Comparison of ENCODE assay signal across 23 cellular contexts in genomic region chr16:23294260-23294659, GRCh38. TPM values are rescaled to one million over a fixed set of nuclear protein-coding genes. Genes with fewer than 3 reads are reported as not detected.
A peak's percentile ranks its signal among the peaks of the same experiment; 100 is the strongest.
DNase-seq lines count a peak whose midpoint lies in the region; ATAC-seq and TF ChIP-seq lines count a peak whose summit lies in the region.
"Had no signal": no experiment of that assay in that cellular context is flagged by ENCODE, and none has a peak within 500 bp of the region (broad histone marks: within the 10 kb centered on the region; RNA-seq: fewer than 3 reads in every experiment).

No MANE protein-coding gene starts in this region.

- H3K4me1 ChIP-seq in mammary epithelial cell (ENCODE audit: insufficient read depth, low read length) (peaks cover 4% of the 10 kb centered on the region), PC-9 (replicated peaks; ENCODE audit: insufficient read depth) (peaks cover 52% of the 10 kb centered on the region), transverse colon (peaks cover 0 to 43% (median 11%) of the 10 kb centered on the region in 4 donors)
- H3K4me1 ChIP-seq: A549, BE2C, HAP-1 had no signal

- H3K36me3 ChIP-seq in mammary epithelial cell (ENCODE audit: insufficient read depth, low read length) (no peaks in the 10 kb centered on the region), PC-9 (ENCODE audit: low read depth) (no peaks in the 10 kb centered on the region), transverse colon (no peaks in the 10 kb centered on the region)
- H3K36me3 ChIP-seq: BE2C; BLaER1 treated with 17β-estradiol and CSF1 and Interleukin-3, amounts not matched to agents 10 nM and 100 nM; HAP-1 had no signal

- no peak overlapping the region for H2AFZ ChIP-seq in mammary epithelial cell (ENCODE audit: low read depth, low read length)
- H2AFZ ChIP-seq in PC-9, result no peak overlapping the region
- H2AFZ ChIP-seq: GM23338 had no signal

- dilution Hi-C loops in mammary epithelial cell (cut with HindIII; ENCODE audit: low sequenced_read_pairs), result no loop called here

- WGBS in mammary epithelial cell (ENCODE audit: low coverage, missing lambda C conversion rate), result 100% methylated on average over 2 of the region's 2 CpGs
- 96% methylated on average over 2 of the region's 2 CpGs; no CpG with 5 or more reads in 1 of the 2 donors for WGBS in transverse colon (ENCODE audit: low coverage in 1 of 2), 2 donors

- no peaks in the 10 kb centered on the region for H3K36me3 Mint-ChIP-seq in MCF 10A (ENCODE audit: insufficient read depth, unreplicated experiment)
- H3K36me3 Mint-ChIP-seq: CD14-positive monocyte had no signal

- DNase-seq in MCF 10A (ENCODE audit: unreplicated experiment) (no peak), mammary epithelial cell (no peak), PC-9 (no peak), transverse colon (peak; percentile 64), GM19240 (ENCODE audit: insufficient read length, low spot score) (no peak), NCI-H1105 (lab: John Stamatoyannopoulos, UW) (no peak)
- DNase-seq: 8988T; ACHN; AML-193; BE2C; CD4-positive, alpha-beta T cell; CD8-positive, alpha-beta memory T cell; DMS 273 treated with DMSO at 0.1 percent for 48 hours; DMS79; EL; GDM1 had no signal

- H3F3A ChIP-seq in PC-9 (ENCODE audit: insufficient read depth, low read depth), result peaks cover 14% of the 10 kb centered on the region

- in situ Hi-C loops in mammary epithelial cell (cut with MboI; ENCODE audit: low sequenced_read_pairs in 2 of 2), result no loop called here
- in situ Hi-C loops in transverse colon (cut with MboI; ENCODE audit: low pct_ligation_motif_present in 1 of 4, low pct_unique_long_range_greater_than_20kb in 1 of 4, low sequenced_read_pairs in 3 of 4), result no loop called here

- peak; percentile 45 for ATAC-seq in esophagus mucosa
- ATAC-seq: A549, GM12878, GM23338 had no signal

- TF ChIP-seq CTCF in MCF 10A (IDR thresholded peaks at IDR 0.05; ENCODE audit: unreplicated experiment) (no peak), mammary epithelial cell (conservative IDR thresholded peaks at IDR 0.05 in 1 of 2, IDR thresholded peaks at IDR 0.05 in 1 of 2; ENCODE audit: extremely low read depth in 1 of 2, insufficient read depth in 1 of 2, low read depth in 1 of 2, low read length in 2 of 2) (no peak), PC-9 (conservative IDR thresholded peaks at IDR 0.05) (no peak), transverse colon (IDR thresholded peaks at IDR 0.05) (no peak)

- no peaks in the 10 kb centered on the region for H3K27me3 ChIP-seq in mammary epithelial cell (ENCODE audit: insufficient read depth, low read length)
- H3K27me3 ChIP-seq in PC-9 (ENCODE audit: insufficient read depth, low read depth), result no peaks in the 10 kb centered on the region
- H3K27me3 ChIP-seq in transverse colon, result no peaks in the 10 kb centered on the region
- H3K27me3 ChIP-seq: BE2C; BLaER1 treated with 17β-estradiol and CSF1 and Interleukin-3, amounts not matched to agents 10 nM and 100 nM had no signal

- no peak overlapping the region for H3K9ac ChIP-seq in mammary epithelial cell (ENCODE audit: insufficient read depth, low read length)
- H3K9ac ChIP-seq: BLaER1 treated with 17β-estradiol and CSF1 and Interleukin-3, amounts not matched to agents 10 nM and 100 nM had no signal

- no peaks in the 10 kb centered on the region for H3K27me3 Mint-ChIP-seq in MCF 10A (ENCODE audit: insufficient read depth, unreplicated experiment)

- TF ChIP-seq POLR2A in transverse colon (IDR thresholded peaks at IDR 0.05), result no peak

- H3K9me3 ChIP-seq in mammary epithelial cell (replicated peaks; ENCODE audit: insufficient read depth, low read length) (no peaks in the 10 kb centered on the region), PC-9 (ENCODE audit: insufficient read depth, low read depth) (no peaks in the 10 kb centered on the region), transverse colon (no peaks in the 10 kb centered on the region)
- H3K9me3 ChIP-seq: BE2C, HAP-1 had no signal

- no peak overlapping the region for H3K4me3 ChIP-seq in mammary epithelial cell (replicated peaks in 1 of 3; ENCODE audit: insufficient read depth in 1 of 3, low read depth in 2 of 3, low read length in 3 of 3)
- no peak overlapping the region for H3K4me3 ChIP-seq in PC-9
- no peak overlapping the region for H3K4me3 ChIP-seq in transverse colon
- H3K4me3 ChIP-seq: A549; BLaER1 treated with 17β-estradiol and CSF1 and Interleukin-3, amounts not matched to agents 10 nM and 100 nM; GM23338; HAP-1 had no signal

- peaks cover 6% of the 10 kb centered on the region for H3K4me1 Mint-ChIP-seq in MCF 10A (ENCODE audit: insufficient read depth, unreplicated experiment)
- H3K4me1 Mint-ChIP-seq: CD14-positive monocyte, GM23338 had no signal

- H3K27ac Mint-ChIP-seq in MCF 10A (ENCODE audit: low read depth, unreplicated experiment), result peak overlapping the region; percentile 72
- H3K27ac Mint-ChIP-seq: CD14-positive monocyte; CD4-positive, alpha-beta T cell; CD8-positive, alpha-beta memory T cell; GM23338 had no signal

- H4K20me1 ChIP-seq in mammary epithelial cell (ENCODE audit: insufficient read depth, low read length) (no peaks in the 10 kb centered on the region), PC-9 (ENCODE audit: insufficient read depth) (no peaks in the 10 kb centered on the region)
- H4K20me1 ChIP-seq: BLaER1 treated with 17β-estradiol and CSF1 and Interleukin-3, amounts not matched to agents 10 nM and 100 nM had no signal

- H3K4me2 ChIP-seq in mammary epithelial cell (ENCODE audit: insufficient read depth, low read depth, low read length), result no peak overlapping the region
- H3K4me2 ChIP-seq in PC-9, result peak overlapping the region; percentile 39
- H3K4me2 ChIP-seq: A549; BLaER1 treated with 17β-estradiol and CSF1 and Interleukin-3, amounts not matched to agents 10 nM and 100 nM; GM23338 had no signal

- POLR2A ChIA-PET in MCF 10A (lab: Yijun Ruan, JAX), result interaction anchor here (0.6 to 1.6 kb wide), 3 partner anchors 11 to 46 kb away, joined by 3 to 11 read pairs (median 3); no protein-coding TSS in a partner anchor
- POLR2A ChIA-PET in PC-9 (lab: Charles Lee; ENCODE audit: unreplicated experiment), result interaction anchor here (0.6 to 0.8 kb wide), 2 partner anchors 24 to 71 kb away, joined by 3 to 7 read pairs; no protein-coding TSS in a partner anchor

- no peaks in the 10 kb centered on the region for H3K9me2 ChIP-seq in PC-9 (ENCODE audit: insufficient read depth)

- no peaks in the 10 kb centered on the region for H3K9me3 Mint-ChIP-seq in MCF 10A (ENCODE audit: unreplicated experiment)
- H3K9me3 Mint-ChIP-seq: CD4-positive, alpha-beta T cell; GM23338 had no signal

- CTCF ChIA-PET in MCF 10A (lab: Yijun Ruan, JAX) (interaction anchor here (0.8 to 1.2 kb wide), 2 partner anchors 14 to 64 kb away, joined by 3 read pairs; no protein-coding TSS in a partner anchor), mammary epithelial cell (lab: Charles Lee; ENCODE audit: low non-redundant PET) (no interaction called here), PC-9 (lab: Charles Lee) (interaction anchor here (0.7 kb wide), 1 partner anchor 81 kb away, joined by 3 read pairs; no protein-coding TSS in a partner anchor)

- no peaks in the 10 kb centered on the region for H3K79me2 ChIP-seq in mammary epithelial cell (ENCODE audit: insufficient read depth, low read length)
- H3K79me2 ChIP-seq in PC-9 (ENCODE audit: low read depth), result no peaks in the 10 kb centered on the region

- BruUV-seq in MCF 10A (replicated peaks; lab: Mats Ljungman, UMichigan), result no TSS peak
- BruUV-seq in mammary epithelial cell (replicated peaks; lab: Mats Ljungman, UMichigan), result no TSS peak
- BruUV-seq in PC-9 (replicated peaks; lab: Mats Ljungman, UMichigan), result no TSS peak

- H3K4me3 Mint-ChIP-seq in MCF 10A (ENCODE audit: unreplicated experiment), result no peak overlapping the region
- H3K4me3 Mint-ChIP-seq: CD14-positive monocyte; CD4-positive, alpha-beta T cell; CD8-positive, alpha-beta memory T cell; GM23338 had no signal

- H3K27ac ChIP-seq in mammary epithelial cell (ENCODE audit: insufficient read depth, low read depth, low read length) (no peak overlapping the region), PC-9 (no peak overlapping the region), transverse colon (peak overlapping the region in 3 of 4 donors; percentile 18 to 54 (median 42))
- H3K27ac ChIP-seq: A549; BLaER1 treated with 17β-estradiol and CSF1 and Interleukin-3, amounts not matched to agents 10 nM and 100 nM had no signal

- TF ChIP-seq EP300 in transverse colon (IDR thresholded peaks at IDR 0.05; ENCODE audit: low read depth), result no peak

- intact Hi-C loops in MCF 10A (cut with micrococcal nuclease), result loop anchor here (10.0 kb wide), 1 partner anchor 141 kb away; no protein-coding TSS in a partner anchor
- intact Hi-C loops in mammary epithelial cell (cut with micrococcal nuclease), result no loop called here
- intact Hi-C loops in PC-9 (cut with micrococcal nuclease; ENCODE audit: unreplicated experiment), result loop anchor here (10.0 kb wide), 1 partner anchor 141 kb away; no protein-coding TSS in a partner anchor
- intact Hi-C loops in transverse colon (cut with DNase I; ENCODE audit: low total_unique reads), result no loop called here

RNA-seq across cellular contexts. Expression of gene SCNN1B, which starts 7.8 kb away (rescaled TPM):
- total RNA-seq in MCF 10A (2022) (9.5 and 12.5 TPM in 2 replicates), mammary epithelial cell (1 to 10 TPM in 1 of 2 donors, under 1 TPM in 1; 0.80 to 3.0 TPM), PC-9 (2021) (0.57 and 0.60 TPM in 2 replicates), esophagus mucosa (68.1 TPM), transverse colon (100 to 1,000 TPM; 142 to 729 (median 556) TPM)
- 0.90 TPM for polyA plus RNA-seq in mammary epithelial cell
- not detected for polyA minus RNA-seq in mammary epithelial cell
- total RNA-seq: CD4-positive, alpha-beta T cell; CD8-positive, alpha-beta memory T cell had no signal
- polyA plus RNA-seq: CD14-positive monocyte; CD8-positive, alpha-beta memory T cell had no signal

Comparison
In these comparisons a context has a peak if more than half of its experiments do, and no peak if none do; other contexts are left out.
1. intact Hi-C loops: an anchor here in MCF 10A (10.0 kb wide) and PC-9 (10.0 kb wide); none called in mammary epithelial cell and transverse colon.
2. H3K27ac ChIP-seq: peak in transverse colon (3 of 4); none in mammary epithelial cell (single experiment) and PC-9 (single experiment).